23 cellular contexts compared by ENCODE assay signal in the genomic region with DNA sequence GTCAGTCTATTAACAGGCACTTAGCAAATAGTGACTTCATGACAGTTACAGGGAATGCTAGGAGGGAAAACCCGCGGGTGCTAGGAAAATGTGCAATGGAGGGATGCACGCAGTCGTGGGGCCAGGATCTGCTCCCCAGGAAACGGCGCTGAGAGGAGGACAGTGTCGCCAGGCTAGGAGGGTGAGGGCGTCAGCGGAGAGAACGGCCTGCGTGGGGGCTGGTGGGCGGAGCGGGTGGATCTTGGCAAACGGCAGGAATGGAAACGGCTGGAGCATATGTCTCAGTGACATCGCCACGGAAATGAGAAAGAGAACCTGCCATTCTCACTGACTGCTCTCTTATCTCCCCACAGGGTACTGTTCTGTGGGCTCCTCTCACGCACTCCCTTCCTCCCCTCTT.
DNase-seq lines count a peak whose midpoint lies in the region; ATAC-seq lines count a peak whose summit lies in the region.
"Had no signal": no experiment of that assay in that cellular context is flagged by ENCODE, and none has a peak within 500 bp of the region (broad histone marks: within the 10 kb centered on the region; RNA-seq: fewer than 3 reads in every experiment).

No MANE protein-coding gene starts in this region.

- H3K27me3 ChIP-seq in neuronal stem cell (ENCODE audit: control insufficient read depth in 3 of 3, insufficient read depth in 3 of 3, low read depth in 1 of 3, low read length in 3 of 3), result no peaks in the 10 kb centered on the region
- H3K27me3 ChIP-seq: gastroesophageal sphincter, pancreas, thyroid gland had no signal

- H4K91ac ChIP-seq in neuronal stem cell (ENCODE audit: low read depth, low read length, poor library complexity), result no peak overlapping the region

- H3K79me1 ChIP-seq in neuronal stem cell (ENCODE audit: low read depth, low read length), result no peaks in the 10 kb centered on the region

- no CpG with 5 or more reads among the region's 18 CpGs for WGBS in neuronal stem cell (ENCODE audit: extremely low coverage in 2 of 2, insufficient read length in 2 of 2, insufficient replicate concordance in 1 of 2), 2 donors

- in situ Hi-C loops in G401 (cut with HindIII; ENCODE audit: low sequenced_read_pairs), result no loop called here

- ATAC-seq in HG02588 (IDR thresholded peaks at IDR 0.05; ENCODE audit: unreplicated experiment), result no peak
- ATAC-seq: gastroesophageal sphincter, pancreas, WTC11 had no signal

- no peaks in the 10 kb centered on the region for H3K4me1 ChIP-seq in neuronal stem cell (ENCODE audit: control insufficient read depth in 2 of 2, insufficient read depth in 1 of 2, low read depth in 1 of 2, low read length in 2 of 2)
- H3K4me1 ChIP-seq: gastroesophageal sphincter, pancreas had no signal

- peak overlapping the region; percentile 73 for H3K18ac ChIP-seq in neuronal stem cell (ENCODE audit: low read length)

- H2BK5ac ChIP-seq in neuronal stem cell (ENCODE audit: low read length), result no peak overlapping the region

- no peak overlapping the region for H3K14ac ChIP-seq in neuronal stem cell (ENCODE audit: low read length)

- peaks cover 0 to 4% of the 10 kb centered on the region in 2 donors for H3K9me3 ChIP-seq in neuronal stem cell (replicated peaks in 1 of 2; ENCODE audit: control insufficient read depth in 2 of 2, insufficient read depth in 1 of 2, low read depth in 1 of 2, low read length in 2 of 2)
- H3K9me3 ChIP-seq: thyroid gland had no signal

- H3K4me2 ChIP-seq in neuronal stem cell (ENCODE audit: insufficient read depth, low read length, poor library complexity, severe bottlenecking), result no peak overlapping the region

- H3K27ac ChIP-seq in neuronal stem cell (replicated peaks; ENCODE audit: low read length), result no peak overlapping the region
- H3K27ac ChIP-seq: gastroesophageal sphincter, GM23248, pancreas, thyroid gland had no signal

- peaks cover 0 to 1% of the 10 kb centered on the region in 2 donors for H3K36me3 ChIP-seq in neuronal stem cell (replicated peaks in 1 of 2; ENCODE audit: control insufficient read depth in 2 of 2, insufficient read depth in 2 of 2, low read length in 2 of 2)
- H3K36me3 ChIP-seq: gastroesophageal sphincter, pancreas, thyroid gland had no signal

- peak; percentile 87 for DNase-seq in G401 (ENCODE audit: low spot score)
- DNase-seq in OCI-M1 (lab: John Stamatoyannopoulos, UW), result peak; percentile 20
- peak; percentile 84 for DNase-seq in cerebellum (ENCODE audit: low spot score)
- DNase-seq in neuronal stem cell (ENCODE audit: low spot score), result no peak
- no peak for DNase-seq in inferior parietal cortex (ENCODE audit: extremely low spot score)
- DNase-seq in activated CD4-positive, CD25-positive, alpha-beta regulatory T cell treated with anti-CD3 and anti-CD28 coated beads, Interleukin-2, amount 50 U/mL, for 72 hours, result no peak
- DNase-seq in NCI-H1105 treated with DMSO at 0.1 percent for 48 hours (lab: John Stamatoyannopoulos, UW), result no peak
- DNase-seq: activated CD4-positive, alpha-beta memory T cell treated with anti-CD3 and anti-CD28 coated beads for 36 hours; activated gamma-delta T cell treated with Interleukin-2 at 50 U/mL for 16 hours; activated T-cell treated with anti-CD3 and anti-CD28 coated beads for 4 hours; CD8-positive, alpha-beta memory T cell; DMS79 treated with DMSO at 0.1 percent for 48 hours; GM23248; mesenchymal stem cell; NCI-H1930; NCI-H524; pancreas; SHP77 treated with DMSO at 0.1 percent for 48 hours; stimulated activated naive CD4-positive, alpha-beta T cell; thyroid gland had no signal

- H2BK12ac ChIP-seq in neuronal stem cell (ENCODE audit: low read length), result no peak overlapping the region

- H3K23ac ChIP-seq in neuronal stem cell (ENCODE audit: low read depth, low read length, poor library complexity), result no peak overlapping the region

- no peak overlapping the region for H2BK120ac ChIP-seq in neuronal stem cell (ENCODE audit: low read depth, low read length)

- H4K8ac ChIP-seq in neuronal stem cell (ENCODE audit: low read depth, low read length), result no peak overlapping the region

- H3K4ac ChIP-seq in neuronal stem cell (ENCODE audit: low read length), result no peak overlapping the region

- no peak overlapping the region for H2AFZ ChIP-seq in neuronal stem cell (ENCODE audit: low read length)
- H2AFZ ChIP-seq: GM23248 had no signal

- peak overlapping the region; percentile 28 for H2BK15ac ChIP-seq in neuronal stem cell (ENCODE audit: low read length)

- H3K4me3 ChIP-seq in neuronal stem cell (ENCODE audit: low read length in 2 of 2), result peak overlapping the region in 1 of 2 donors; percentile 19
- H3K4me3 ChIP-seq: gastroesophageal sphincter, GM23248, pancreas, thyroid gland had no signal

- H3K9ac ChIP-seq in neuronal stem cell (ENCODE audit: low read depth, low read length, poor library complexity), result no peak overlapping the region
- H3K9ac ChIP-seq: GM23248 had no signal

- H2AK5ac ChIP-seq in neuronal stem cell (ENCODE audit: low read depth, low read length), result peak overlapping the region; percentile 72

Comparison
In these comparisons a context has a peak if more than half of its experiments do, and no peak if none do; other contexts are left out.
1. DNase-seq: peak in G401 (single experiment), OCI-M1 (single experiment) and cerebellum (single experiment); none in neuronal stem cell (single experiment), inferior parietal cortex (single experiment), activated CD4-positive, CD25-positive, alpha-beta regulatory T cell treated with anti-CD3 and anti-CD28 coated beads, Interleukin-2, amount 50 U/mL, for 72 hours (single experiment) and NCI-H1105 treated with DMSO at 0.1 percent for 48 hours (single experiment).